ENCODE assay signal across 10 cellular contexts in genomic region chr1:179694530-179694929, GRCh38. TPM values are rescaled to one million over a fixed set of nuclear protein-coding genes. Genes with fewer than 3 reads are reported as not detected.
"Had no signal": no experiment of that assay in that cellular context is flagged by ENCODE, and none has a peak within 500 bp of the region (broad histone marks: within the 10 kb centered on the region; RNA-seq: fewer than 3 reads in every experiment).

No MANE protein-coding gene starts in this region.

RNA-seq across cellular contexts. Expression of gene FAM163A, which starts 48.6 kb away (rescaled TPM):
- total RNA-seq: activated CD4-positive, alpha-beta memory T cell treated with anti-CD3 and anti-CD28 coated beads, Interleukin-2, amount 10 ng/mL, durations not matched to agents 7 days and 5 days; activated CD4-positive, alpha-beta T cell treated with anti-CD3 and anti-CD28 coated beads, Interleukin-2, amount 10 ng/mL, durations not matched to agents 7 days and 5 days; activated naive CD4-positive, alpha-beta T cell treated with anti-CD3 and anti-CD28 coated beads, Interleukin-2, amount 50 U/mL, for 72 hours; activated naive CD8-positive, alpha-beta T cell treated with anti-CD3 and anti-CD28 coated beads, Interleukin-2, amount 10 ng/mL, durations not matched to agents 7 days and 5 days; activated T-cell treated with anti-CD3 and anti-CD28 coated beads, Interleukin-2, amount 50 U/mL, for 72 hours; ascending aorta; breast epithelium; endothelial cell of umbilical vein; esophagus squamous epithelium; fibroblast of lung had no signal
- polyA plus RNA-seq: endothelial cell of umbilical vein, fibroblast of lung had no signal
